In the genomic region with DNA sequence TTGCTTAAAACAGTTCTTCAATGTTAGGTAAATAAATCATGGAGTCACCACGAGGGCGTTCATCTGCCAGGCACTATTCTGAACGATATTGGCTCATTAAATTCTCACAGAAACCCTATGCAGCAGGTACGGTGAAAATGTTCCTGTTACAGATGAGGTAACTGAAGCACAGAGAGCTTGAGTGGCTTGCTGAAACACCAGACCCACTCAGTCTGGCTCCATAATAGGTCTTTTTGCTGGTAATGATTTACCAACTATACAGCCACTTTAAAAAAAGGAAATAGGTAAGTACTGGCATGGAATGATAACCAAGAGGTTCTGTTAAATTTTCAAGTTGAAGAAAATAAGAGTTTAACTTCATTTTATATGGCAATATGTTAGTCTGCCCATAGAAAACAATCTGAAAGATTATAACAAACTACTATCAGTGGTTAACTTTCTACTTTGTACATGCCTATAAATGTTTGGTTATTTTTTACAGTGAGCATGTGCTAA, we compare ENCODE assay signal across 8 cellular contexts. TPM values are rescaled to one million over a fixed set of nuclear protein-coding genes. Genes with fewer than 3 reads are reported as not detected.
DNase-seq lines count a peak whose midpoint lies in the region; ATAC-seq and TF ChIP-seq lines count a peak whose summit lies in the region.

No MANE protein-coding gene starts in this region.

- CTCF ChIA-PET in CD8-positive, alpha-beta T cell (lab: Charles Lee), result no interaction called here

- peak overlapping the region; percentile 99 for H3K27ac ChIP-seq in CD8-positive, alpha-beta T cell (ENCODE audit: low read depth, low read length)
- H3K27ac ChIP-seq in cingulate gyrus (ENCODE audit: low read depth, low read length) (peak overlapping the region; percentile 43), neutrophil (peak overlapping the region; percentile 94)

- peak overlapping the region; percentile 83 for H3K4me3 ChIP-seq in CD8-positive, alpha-beta T cell (ENCODE audit: low read depth, low read length)
- H3K4me3 ChIP-seq in neutrophil (ENCODE audit: low read depth in 1 of 2, low read length in 1 of 2), result peak overlapping the region in 1 of 2 experiments; percentile 79

- no peak overlapping the region for H3K27ac Mint-ChIP-seq in CD8-positive, alpha-beta T cell

- no peak for DNase-seq in CD8-positive, alpha-beta T cell
- DNase-seq in HK-2 (ENCODE audit: unreplicated experiment) (peak; percentile 20), AG08396 (ENCODE audit: low spot score) (no peak), NCI-H1930 (lab: John Stamatoyannopoulos, UW) (no peak), NCI-H1048 (lab: John Stamatoyannopoulos, UW) (no peak)
- DNase-seq in activated CD8-positive, alpha-beta memory T cell treated with anti-CD3 and anti-CD28 coated beads, Interleukin-2, amount 50 U/mL, for 4 hours, result no peak

- no peak for ATAC-seq in CD8-positive, alpha-beta T cell

- POLR2A ChIA-PET in CD8-positive, alpha-beta T cell (lab: Charles Lee), result interaction anchor here (1.5 kb wide), 1 partner anchor 245 kb away, joined by 4 read pairs; no protein-coding TSS in a partner anchor

- intact Hi-C loops in CD8-positive, alpha-beta T cell (cut with DNase I, micrococcal nuclease), result loop anchor here (5.0 to 10.0 kb wide), 8 partner anchors 76 to 933 kb away; a partner anchor contains a TSS

- no peak overlapping the region for H3K4me3 Mint-ChIP-seq in CD8-positive, alpha-beta T cell

- H3K4me1 ChIP-seq in CD8-positive, alpha-beta T cell (ENCODE audit: insufficient read depth, low read length), result peaks cover 36% of the 10 kb centered on the region
- peaks cover 31 to 41% of the 10 kb centered on the region in 2 experiments for H3K4me1 ChIP-seq in neutrophil (ENCODE audit: control insufficient read depth in 1 of 2, insufficient read depth in 1 of 2, low read depth in 1 of 2, low read length in 1 of 2)

- H3K4me1 Mint-ChIP-seq in CD8-positive, alpha-beta T cell (ENCODE audit: low read depth), result peaks cover 41% of the 10 kb centered on the region

- H3K27me3 Mint-ChIP-seq in CD8-positive, alpha-beta T cell (ENCODE audit: low read depth), result no peaks in the 10 kb centered on the region

- no peaks in the 10 kb centered on the region for H3K9me3 ChIP-seq in CD8-positive, alpha-beta T cell (ENCODE audit: low read length)
- no peaks in the 10 kb centered on the region for H3K9me3 ChIP-seq in neutrophil

- no peaks in the 10 kb centered on the region for H3K9me3 Mint-ChIP-seq in CD8-positive, alpha-beta T cell

- TF ChIP-seq CTCF in CD8-positive, alpha-beta T cell (IDR thresholded peaks at IDR 0.05), result no peak
- no peak for TF ChIP-seq CTCF in neutrophil (IDR thresholded peaks at IDR 0.05)

- H3K36me3 Mint-ChIP-seq in CD8-positive, alpha-beta T cell, result peaks cover 12% of the 10 kb centered on the region

- no peaks in the 10 kb centered on the region for H3K36me3 ChIP-seq in CD8-positive, alpha-beta T cell (ENCODE audit: insufficient read depth, low read length)
- H3K36me3 ChIP-seq in neutrophil, result peaks cover 9% of the 10 kb centered on the region

- no peaks in the 10 kb centered on the region for H3K27me3 ChIP-seq in CD8-positive, alpha-beta T cell (ENCODE audit: insufficient read depth, low read length)
- H3K27me3 ChIP-seq in neutrophil, result peaks cover 23% of the 10 kb centered on the region

RNA-seq across cellular contexts. Expression of a gene that starts 1.3 kb away (rescaled TPM):
- total RNA-seq in CD8-positive, alpha-beta T cell, result 100 to 1,000 TPM; 105 to 106 TPM

Comparison
In these comparisons a context has a peak if more than half of its experiments do, and no peak if none do; other contexts are left out.
1. H3K27ac ChIP-seq: peak in every context shown above with its lines; median percentile 99 in CD8-positive, alpha-beta T cell; 94 in neutrophil; 43 in cingulate gyrus.